In the genomic region with DNA sequence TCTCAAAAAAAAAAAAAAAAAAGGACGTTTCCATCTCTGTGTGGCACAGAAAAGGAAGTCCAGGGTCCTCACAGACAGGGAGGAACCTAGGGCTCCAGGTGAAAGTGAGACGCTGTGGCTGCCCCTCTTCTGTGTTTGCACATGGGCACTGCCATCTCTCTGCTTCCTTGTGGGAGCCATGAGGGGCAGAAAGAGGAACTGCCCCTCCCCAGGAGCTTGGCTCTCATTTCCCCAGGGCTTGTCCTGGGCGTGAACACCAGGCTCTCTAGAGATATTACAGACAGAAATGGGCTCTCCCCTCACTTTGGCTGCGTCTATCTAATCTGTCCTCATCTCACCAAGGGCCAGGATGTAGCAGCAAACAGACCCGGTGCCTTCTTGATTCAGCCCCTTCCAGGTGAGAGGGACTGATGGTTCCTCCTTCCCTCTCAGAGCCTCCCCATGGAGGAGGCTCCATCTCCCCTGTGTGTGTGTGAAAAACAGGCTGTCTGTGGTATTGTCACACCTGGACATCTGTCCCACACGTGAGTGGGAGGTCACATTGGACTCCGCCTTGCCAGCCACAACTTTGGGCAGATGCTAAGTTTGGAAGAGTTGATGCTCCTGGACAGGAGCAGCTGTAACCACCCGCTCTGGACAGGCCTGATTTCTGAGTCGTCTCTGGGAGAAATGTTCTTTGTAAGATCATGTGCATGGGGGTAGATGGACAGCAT, we compare ENCODE assay signal across 21 cellular contexts. TPM values are rescaled to one million over a fixed set of nuclear protein-coding genes. Genes with fewer than 3 reads are reported as not detected.
A peak's percentile ranks its signal among the peaks of the same experiment; 100 is the strongest.
DNase-seq lines count a peak whose midpoint lies in the region; ATAC-seq and TF ChIP-seq lines count a peak whose summit lies in the region.
"Had no signal": no experiment of that assay in that cellular context is flagged by ENCODE, and none has a peak within 500 bp of the region (broad histone marks: within the 10 kb centered on the region; RNA-seq: fewer than 3 reads in every experiment).

No MANE protein-coding gene starts in this region.

- peaks cover 10% of the 10 kb centered on the region for H3K36me3 Mint-ChIP-seq in activated B cell treated with CpG ODN at 0.5 μM for 24 hours (ENCODE audit: low read depth)
- no peaks in the 10 kb centered on the region for H3K36me3 Mint-ChIP-seq in activated T-helper 1 cell treated with anti-CD3 and anti-CD28 coated beads, Interleukin-12 subunit alpha, Interleukin-12 subunit beta, Interleukin-2, Interleukin-4 antibody, amounts not matched to agents 30 ng/mL and 10 ng/mL and 1 ng/mL, durations not matched to agents 14 hours and 24 hours and 36 hours (ENCODE audit: low read depth)

- POLR2A ChIA-PET in activated B cell treated with CpG ODN at 0.5 μM for 24 hours (lab: Charles Lee) = interaction anchor here (0.5 to 4.3 kb wide), 7 partner anchors 12 to 1004 kb away, joined by 3 to 21 read pairs (median 6); a partner anchor contains a TSS

- peak; percentile 55 for DNase-seq in GF-D8 (lab: John Stamatoyannopoulos, UW)
- peak; percentile 88 for DNase-seq in MV-4-11 (lab: John Stamatoyannopoulos, UW)
- peak; percentile 56 for DNase-seq in activated B cell treated with CpG ODN at 0.5 μM for 24 hours
- no peak for DNase-seq in NCI-H526 treated with DMSO at 0.1 percent for 48 hours (lab: John Stamatoyannopoulos, UW)
- no peak for DNase-seq in activated T-helper 1 cell treated with anti-CD3 and anti-CD28 coated beads, Interleukin-12 subunit alpha, Interleukin-12 subunit beta, Interleukin-2, Interleukin-4 antibody, amounts not matched to agents 30 ng/mL and 10 ng/mL and 1 ng/mL, durations not matched to agents 14 hours and 24 hours and 36 hours (ENCODE audit: low spot score)
- no peak for DNase-seq in brain microvascular endothelial cell
- DNase-seq: activated CD4-positive, alpha-beta T cell treated with anti-CD3 and anti-CD28 coated beads, Interleukin-2, amount 10 ng/mL, durations not matched to agents 24 days and 14 days; activated T-cell treated with anti-CD3 and anti-CD28 coated beads, Interleukin-2, amount 50 U/mL, for 1 hour; DMS79; dorsolateral prefrontal cortex; esophagus squamous epithelium; NCI-H1092; NCI-H774; small intestine; T-helper 2 cell had no signal

- H3K36me3 ChIP-seq in neutrophil = no peaks in the 10 kb centered on the region
- no peaks in the 10 kb centered on the region for H3K36me3 ChIP-seq in brain microvascular endothelial cell (replicated peaks)
- H3K36me3 ChIP-seq: esophagus squamous epithelium, heart left ventricle, thoracic aorta had no signal

- peak overlapping the region; percentile 66 for H3K4me3 Mint-ChIP-seq in activated B cell treated with CpG ODN at 0.5 μM for 24 hours
- H3K4me3 Mint-ChIP-seq in activated T-helper 1 cell treated with anti-CD3 and anti-CD28 coated beads, Interleukin-12 subunit alpha, Interleukin-12 subunit beta, Interleukin-2, Interleukin-4 antibody, amounts not matched to agents 30 ng/mL and 10 ng/mL and 1 ng/mL, durations not matched to agents 14 hours and 24 hours and 36 hours = no peak overlapping the region
- H3K4me3 Mint-ChIP-seq: activated CD4-positive, alpha-beta T cell treated with anti-CD3 and anti-CD28 coated beads, Interleukin-2, amount 10 ng/mL, durations not matched to agents 24 days and 14 days had no signal

- intact Hi-C loops in activated B cell treated with CpG ODN at 0.5 μM for 24 hours (cut with micrococcal nuclease) = loop anchor here (1.0 kb wide), 2 partner anchors 11 to 13 kb away; no protein-coding TSS in a partner anchor
- intact Hi-C loops in activated T-helper 1 cell treated with anti-CD3 and anti-CD28 coated beads, Interleukin-12 subunit alpha, Interleukin-12 subunit beta, Interleukin-2, Interleukin-4 antibody, amounts not matched to agents 30 ng/mL and 10 ng/mL and 1 ng/mL, durations not matched to agents 14 hours and 24 hours and 36 hours (cut with micrococcal nuclease) = no loop called here

- peaks cover 84% of the 10 kb centered on the region for H3K4me1 Mint-ChIP-seq in activated B cell treated with CpG ODN at 0.5 μM for 24 hours
- no peaks in the 10 kb centered on the region for H3K4me1 Mint-ChIP-seq in activated T-helper 1 cell treated with anti-CD3 and anti-CD28 coated beads, Interleukin-12 subunit alpha, Interleukin-12 subunit beta, Interleukin-2, Interleukin-4 antibody, amounts not matched to agents 30 ng/mL and 10 ng/mL and 1 ng/mL, durations not matched to agents 14 hours and 24 hours and 36 hours (ENCODE audit: low read depth)
- H3K4me1 Mint-ChIP-seq: activated CD4-positive, alpha-beta T cell treated with anti-CD3 and anti-CD28 coated beads, Interleukin-2, amount 10 ng/mL, durations not matched to agents 24 days and 14 days had no signal

- H3K4me3 ChIP-seq in neutrophil (ENCODE audit: low read depth in 1 of 2, low read length in 1 of 2) (peak overlapping the region in 1 of 2 experiments; percentile 24), brain microvascular endothelial cell (ENCODE audit: low read depth, low read length) (no peak overlapping the region)
- H3K4me3 ChIP-seq: dorsolateral prefrontal cortex, esophagus squamous epithelium, heart left ventricle, thoracic aorta had no signal

- peak; percentile 86 for ATAC-seq in activated B cell treated with CpG ODN at 0.5 μM for 24 hours (ENCODE audit: low read depth)

- H3K27ac ChIP-seq in neutrophil = peak overlapping the region; percentile 31
- no peak overlapping the region for H3K27ac ChIP-seq in brain microvascular endothelial cell
- H3K27ac ChIP-seq: C4-2B, esophagus squamous epithelium, heart left ventricle, thoracic aorta had no signal

- in situ Hi-C loops in brain microvascular endothelial cell (cut with HindIII; ENCODE audit: low pct_ligation_motif_present, low sequenced_read_pairs) = no loop called here

- H3K9me3 Mint-ChIP-seq in activated B cell treated with CpG ODN at 0.5 μM for 24 hours = no peaks in the 10 kb centered on the region
- no peaks in the 10 kb centered on the region for H3K9me3 Mint-ChIP-seq in activated T-helper 1 cell treated with anti-CD3 and anti-CD28 coated beads, Interleukin-12 subunit alpha, Interleukin-12 subunit beta, Interleukin-2, Interleukin-4 antibody, amounts not matched to agents 30 ng/mL and 10 ng/mL and 1 ng/mL, durations not matched to agents 14 hours and 24 hours and 36 hours
- H3K9me3 Mint-ChIP-seq: activated CD4-positive, alpha-beta T cell treated with anti-CD3 and anti-CD28 coated beads, Interleukin-2, amount 10 ng/mL, durations not matched to agents 24 days and 14 days had no signal

- H3K27me3 Mint-ChIP-seq in activated B cell treated with CpG ODN at 0.5 μM for 24 hours = no peaks in the 10 kb centered on the region
- peaks cover 15% of the 10 kb centered on the region for H3K27me3 Mint-ChIP-seq in activated T-helper 1 cell treated with anti-CD3 and anti-CD28 coated beads, Interleukin-12 subunit alpha, Interleukin-12 subunit beta, Interleukin-2, Interleukin-4 antibody, amounts not matched to agents 30 ng/mL and 10 ng/mL and 1 ng/mL, durations not matched to agents 14 hours and 24 hours and 36 hours (ENCODE audit: insufficient read depth)

- H3K9me3 ChIP-seq in neutrophil = no peaks in the 10 kb centered on the region
- H3K9me3 ChIP-seq: esophagus squamous epithelium, heart left ventricle, thoracic aorta had no signal

- H3K27me3 ChIP-seq in neutrophil = no peaks in the 10 kb centered on the region
- no peaks in the 10 kb centered on the region for H3K27me3 ChIP-seq in brain microvascular endothelial cell (replicated peaks)

- H3K4me1 ChIP-seq in neutrophil (ENCODE audit: control insufficient read depth in 1 of 2, insufficient read depth in 1 of 2, low read depth in 1 of 2, low read length in 1 of 2) = peaks cover 21 to 25% of the 10 kb centered on the region in 2 experiments
- H3K4me1 ChIP-seq: esophagus squamous epithelium had no signal

- TF ChIP-seq CTCF in activated B cell treated with CpG ODN at 0.5 μM for 24 hours (IDR thresholded peaks at IDR 0.05) (no peak), neutrophil (IDR thresholded peaks at IDR 0.05) (no peak), brain microvascular endothelial cell (IDR thresholded peaks at IDR 0.05; ENCODE audit: low read depth, low read length, missing control alignments) (no peak)

- peak overlapping the region; percentile 89 for H3K27ac Mint-ChIP-seq in activated B cell treated with CpG ODN at 0.5 μM for 24 hours
- no peak overlapping the region for H3K27ac Mint-ChIP-seq in activated T-helper 1 cell treated with anti-CD3 and anti-CD28 coated beads, Interleukin-12 subunit alpha, Interleukin-12 subunit beta, Interleukin-2, Interleukin-4 antibody, amounts not matched to agents 30 ng/mL and 10 ng/mL and 1 ng/mL, durations not matched to agents 14 hours and 24 hours and 36 hours
- H3K27ac Mint-ChIP-seq: activated CD4-positive, alpha-beta T cell treated with anti-CD3 and anti-CD28 coated beads, Interleukin-2, amount 10 ng/mL, durations not matched to agents 24 days and 14 days had no signal

- CTCF ChIA-PET in activated B cell treated with CpG ODN at 0.5 μM for 24 hours (lab: Charles Lee) = interaction anchor here (0.9 to 2.5 kb wide), 4 partner anchors 11 to 74 kb away, joined by 3 to 7 read pairs (median 4); no protein-coding TSS in a partner anchor

RNA-seq across cellular contexts. Expression of a gene that starts 0.8 kb away (rescaled TPM):
- 26.3 and 26.6 TPM in 2 replicates for total RNA-seq in activated B cell treated with CpG ODN at 0.5 μM for 24 hours
- not detected in 2 replicates for total RNA-seq in activated T-helper 1 cell treated with anti-CD3 and anti-CD28 coated beads, Interleukin-12 subunit alpha, Interleukin-12 subunit beta, Interleukin-2, Interleukin-4 antibody, amounts not matched to agents 30 ng/mL and 10 ng/mL and 1 ng/mL, durations not matched to agents 14 hours and 24 hours and 36 hours
- total RNA-seq: activated CD4-positive, alpha-beta T cell treated with anti-CD3 and anti-CD28 coated beads, Interleukin-2, amount 10 ng/mL, durations not matched to agents 24 days and 14 days; bronchial epithelial cell; heart left ventricle; osteoblast; thoracic aorta had no signal

RNA-seq across cellular contexts. Expression of a gene that starts 24.9 kb away (rescaled TPM):
- 30.5 and 31.0 TPM in 2 replicates for total RNA-seq in activated B cell treated with CpG ODN at 0.5 μM for 24 hours
- total RNA-seq in activated T-helper 1 cell treated with anti-CD3 and anti-CD28 coated beads, Interleukin-12 subunit alpha, Interleukin-12 subunit beta, Interleukin-2, Interleukin-4 antibody, amounts not matched to agents 30 ng/mL and 10 ng/mL and 1 ng/mL, durations not matched to agents 14 hours and 24 hours and 36 hours = 9.2 and 9.4 TPM in 2 replicates
- total RNA-seq: bronchial epithelial cell had no signal

RNA-seq across cellular contexts. Expression of a gene that starts 26.8 kb away (rescaled TPM):
- 1.3 and 1.9 TPM in 2 replicates for total RNA-seq in activated B cell treated with CpG ODN at 0.5 μM for 24 hours
- total RNA-seq in activated T-helper 1 cell treated with anti-CD3 and anti-CD28 coated beads, Interleukin-12 subunit alpha, Interleukin-12 subunit beta, Interleukin-2, Interleukin-4 antibody, amounts not matched to agents 30 ng/mL and 10 ng/mL and 1 ng/mL, durations not matched to agents 14 hours and 24 hours and 36 hours = not detected in 2 replicates
- total RNA-seq: activated CD4-positive, alpha-beta T cell treated with anti-CD3 and anti-CD28 coated beads, Interleukin-2, amount 10 ng/mL, durations not matched to agents 24 days and 14 days; bronchial epithelial cell had no signal

RNA-seq across cellular contexts. Expression of a gene that starts 58.9 kb away (rescaled TPM):
- total RNA-seq in activated B cell treated with CpG ODN at 0.5 μM for 24 hours = 7.6 and 7.9 TPM in 2 replicates
- not detected in 2 replicates for total RNA-seq in activated T-helper 1 cell treated with anti-CD3 and anti-CD28 coated beads, Interleukin-12 subunit alpha, Interleukin-12 subunit beta, Interleukin-2, Interleukin-4 antibody, amounts not matched to agents 30 ng/mL and 10 ng/mL and 1 ng/mL, durations not matched to agents 14 hours and 24 hours and 36 hours
- total RNA-seq: activated CD4-positive, alpha-beta T cell treated with anti-CD3 and anti-CD28 coated beads, Interleukin-2, amount 10 ng/mL, durations not matched to agents 24 days and 14 days; bronchial epithelial cell; osteoblast had no signal

Comparison
In these comparisons a context has a peak if more than half of its experiments do, and no peak if none do; other contexts are left out.
1. DNase-seq: peak in GF-D8 (single experiment), MV-4-11 (single experiment) and activated B cell treated with CpG ODN at 0.5 μM for 24 hours (single experiment); none in NCI-H526 treated with DMSO at 0.1 percent for 48 hours (single experiment), activated T-helper 1 cell treated with anti-CD3 and anti-CD28 coated beads, Interleukin-12 subunit alpha, Interleukin-12 subunit beta, Interleukin-2, Interleukin-4 antibody, amounts not matched to agents 30 ng/mL and 10 ng/mL and 1 ng/mL, durations not matched to agents 14 hours and 24 hours and 36 hours (single experiment) and brain microvascular endothelial cell (single experiment).
2. RNA of a gene that starts 0.8 kb away (total RNA-seq): 26.3 to 26.6 TPM in activated B cell treated with CpG ODN at 0.5 μM for 24 hours; not detected in activated T-helper 1 cell treated with anti-CD3 and anti-CD28 coated beads, Interleukin-12 subunit alpha, Interleukin-12 subunit beta, Interleukin-2, Interleukin-4 antibody, amounts not matched to agents 30 ng/mL and 10 ng/mL and 1 ng/mL, durations not matched to agents 14 hours and 24 hours and 36 hours; every median in the first group is over 10 times any median in the second.